ENCODE assay signal across 11 cellular contexts in genomic region chr21:43812139-43812821, GRCh38. TPM values are rescaled to one million over a fixed set of nuclear protein-coding genes. Genes with fewer than 3 reads are reported as not detected.
DNase-seq lines count a peak whose midpoint lies in the region; ATAC-seq and TF ChIP-seq lines count a peak whose summit lies in the region.
"Had no signal": no experiment of that assay in that cellular context is flagged by ENCODE, and none has a peak within 500 bp of the region (broad histone marks: within the 10 kb centered on the region; RNA-seq: fewer than 3 reads in every experiment).

No MANE protein-coding gene starts in this region.

- POLR2A ChIA-PET in PC-3 (lab: Charles Lee; ENCODE audit: unreplicated experiment): interaction anchor here (0.6 kb wide), 1 partner anchor 485 kb away, joined by 3 read pairs; no protein-coding TSS in a partner anchor
- POLR2A ChIA-PET in CD4-positive, alpha-beta memory T cell (lab: Charles Lee; ENCODE audit: partially characterized antibody): no interaction called here

- TF ChIP-seq CTCF in heart right ventricle (IDR thresholded peaks at IDR 0.05) (no peak), PC-3 (conservative IDR thresholded peaks at IDR 0.05; ENCODE audit: low read depth, low read length) (no peak), foreskin keratinocyte (conservative IDR thresholded peaks at IDR 0.05) (peak; percentile 15)

- no peak overlapping the region for H3K4me3 Mint-ChIP-seq in CD4-positive, alpha-beta memory T cell

- no peaks in the 10 kb centered on the region for H3K9me3 Mint-ChIP-seq in CD4-positive, alpha-beta memory T cell

- H2AFZ ChIP-seq in PC-3 (ENCODE audit: low read length): no peak overlapping the region

- H3K79me2 ChIP-seq in PC-3 (ENCODE audit: low read length): no peaks in the 10 kb centered on the region

- H3K4me3 ChIP-seq in heart right ventricle (peak overlapping the region in 6 of 10 donors; percentile 15 to 47 (median 22)), PC-3 (ENCODE audit: low read length) (0 out of 2 replicates have a peak overlapping the region, but pooled peaks have one; percentile 14)
- H3K4me3 ChIP-seq in CD4-positive, alpha-beta memory T cell (ENCODE audit: low read length in 2 of 2): no peak overlapping the region

- peaks cover 6 to 10% (median 7%) of the 10 kb centered on the region in 4 donors for H3K4me1 Mint-ChIP-seq in CD4-positive, alpha-beta memory T cell

- H3K36me3 Mint-ChIP-seq in CD4-positive, alpha-beta memory T cell: no peaks in the 10 kb centered on the region

- peaks cover 0 to 2% of the 10 kb centered on the region in 2 donors for H3K27me3 Mint-ChIP-seq in CD4-positive, alpha-beta memory T cell

- BruUV-seq in PC-3 (replicated peaks; lab: Mats Ljungman, UMichigan): no TSS peak

- no peaks in the 10 kb centered on the region for H3K27me3 ChIP-seq in heart right ventricle
- no peaks in the 10 kb centered on the region for H3K27me3 ChIP-seq in PC-3 (ENCODE audit: low read length)
- no peaks in the 10 kb centered on the region for H3K27me3 ChIP-seq in foreskin keratinocyte
- H3K27me3 ChIP-seq in CD4-positive, alpha-beta memory T cell (ENCODE audit: insufficient read depth, low read length): no peaks in the 10 kb centered on the region
- H3K27me3 ChIP-seq: pancreas had no signal

- H3K9ac ChIP-seq in PC-3 (ENCODE audit: low read length): no peak overlapping the region

- peak in 2 of 8 donors; percentile 8 to 18 for ATAC-seq in heart right ventricle
- 0 out of 2 replicates have a peak, but pooled peaks have one; percentile 8 for ATAC-seq in PC-3
- peak; percentile 70 for ATAC-seq in foreskin keratinocyte
- no peak for ATAC-seq in GM21367 (IDR thresholded peaks at IDR 0.05; ENCODE audit: unreplicated experiment)
- ATAC-seq in HG02610 (IDR thresholded peaks at IDR 0.05; ENCODE audit: unreplicated experiment): no peak

- peak overlapping the region; percentile 46 for H3K4me2 ChIP-seq in PC-3 (ENCODE audit: low read length)

- H3K27ac ChIP-seq in heart right ventricle (peak overlapping the region in 1 of 10 donors; percentile 55), PC-3 (ENCODE audit: low read length) (no peak overlapping the region), foreskin keratinocyte (no peak overlapping the region)
- no peak overlapping the region for H3K27ac ChIP-seq in CD4-positive, alpha-beta memory T cell (ENCODE audit: low read depth, low read length)
- H3K27ac ChIP-seq: pancreas had no signal

- H3F3A ChIP-seq in PC-3 (ENCODE audit: low read length, unreplicated experiment): no peaks in the 10 kb centered on the region

- intact Hi-C loops in heart right ventricle (cut with DNase I) (loop anchor here in 9 of 10 donors (5.0 to 10.0 kb wide), 7 partner anchors 45 to 243 kb away; partner anchors contain the start of gene AGPAT3 (in 1 of the 9)), cardiac septum (cut with DNase I) (no loop called here), PC-3 (cut with micrococcal nuclease) (loop anchor here (5.0 kb wide), 3 partner anchors 55 to 125 kb away; partner anchors contain the start of gene AGPAT3)
- intact Hi-C loops in CD4-positive, alpha-beta memory T cell (cut with micrococcal nuclease): no loop called here

- CTCF ChIA-PET in PC-3 (lab: Charles Lee): interaction anchor here (0.5 kb wide), 1 partner anchor 109 kb away, joined by 3 read pairs; no protein-coding TSS in a partner anchor
- CTCF ChIA-PET in CD4-positive, alpha-beta memory T cell (lab: Charles Lee; ENCODE audit: partially characterized antibody): interaction anchor here (1.6 to 7.2 kb wide), 5 partner anchors 11 to 164 kb away, joined by 5 to 68 read pairs (median 9); no protein-coding TSS in a partner anchor

- DNase-seq in heart right ventricle: no peak
- DNase-seq in cardiac septum (ENCODE audit: low spot score): no peak
- no peak for DNase-seq in PC-3
- DNase-seq in foreskin keratinocyte: peak; percentile 64 to 79
- DNase-seq in ureter (ENCODE audit: low spot score): peak; percentile 68
- DNase-seq in CD4-positive, alpha-beta memory T cell: no peak
- DNase-seq: glutamatergic neuron; stimulated activated naive CD4-positive, alpha-beta T cell had no signal

- no peaks in the 10 kb centered on the region for H3K9me2 ChIP-seq in PC-3 (replicated peaks; ENCODE audit: low read length)

- H4K20me1 ChIP-seq in PC-3 (ENCODE audit: low read length): no peaks in the 10 kb centered on the region

- H3K9me3 ChIP-seq in heart right ventricle (no peaks in the 10 kb centered on the region), PC-3 (ENCODE audit: low read length) (no peaks in the 10 kb centered on the region)
- no peaks in the 10 kb centered on the region for H3K9me3 ChIP-seq in CD4-positive, alpha-beta memory T cell (ENCODE audit: control insufficient read depth in 1 of 2, low read length in 2 of 2)
- H3K9me3 ChIP-seq: pancreas had no signal

- H3K36me3 ChIP-seq in heart right ventricle (no peaks in the 10 kb centered on the region), PC-3 (ENCODE audit: low read depth, low read length) (no peaks in the 10 kb centered on the region)
- H3K36me3 ChIP-seq in CD4-positive, alpha-beta memory T cell (ENCODE audit: insufficient read depth, low read length): no peaks in the 10 kb centered on the region
- H3K36me3 ChIP-seq: pancreas had no signal

- 62 to 68% methylated on average over 27 of the region's 27 CpGs for whole genome bisulfite sequencing in heart right ventricle, 2 donors

- H3K4me1 ChIP-seq in heart right ventricle (peaks cover 3 to 25% (median 12%) of the 10 kb centered on the region in 9 donors), PC-3 (ENCODE audit: insufficient read depth, low read length) (peaks cover 19% of the 10 kb centered on the region), foreskin keratinocyte (peaks cover 11% of the 10 kb centered on the region)
- H3K4me1 ChIP-seq in CD4-positive, alpha-beta memory T cell (ENCODE audit: insufficient read depth, low read length): peaks cover 8% of the 10 kb centered on the region

- no peak overlapping the region for H3K27ac Mint-ChIP-seq in CD4-positive, alpha-beta memory T cell

RNA-seq across cellular contexts. Expression of gene RRP1, which starts 22.9 kb away (rescaled TPM):
- total RNA-seq in heart right ventricle (10 to 100 TPM in 3 of 10 donors, 1 to 10 TPM in 7; 6.3 to 13.9 (median 9.3) TPM), cardiac septum (10.3 TPM), PC-3 (2014; rRNA removed) (76.4 and 96.6 TPM in 2 replicates), foreskin keratinocyte (26.5 and 28.0 TPM in 2 replicates), ureter (32.0 TPM)
- polyA plus RNA-seq in heart right ventricle (10 to 100 TPM in 1 of 2 donors, 1 to 10 TPM in 1; 7.2 to 10.7 TPM), foreskin keratinocyte (31.8 and 37.0 TPM in 2 replicates)
- 10 to 100 TPM; 25.4 to 27.7 TPM for total RNA-seq in CD4-positive, alpha-beta memory T cell
- 10 to 100 TPM; 13.5 to 22.2 TPM for polyA plus RNA-seq in CD4-positive, alpha-beta memory T cell

RNA-seq across cellular contexts. Expression of gene CSTB, which starts 36.2 kb away (rescaled TPM):
- total RNA-seq in heart right ventricle (10 to 100 TPM; 33.0 to 50.2 (median 39.2) TPM), cardiac septum (34.6 TPM), PC-3 (2014; rRNA removed) (99.2 and 151 TPM in 2 replicates), foreskin keratinocyte (49.5 and 63.0 TPM in 2 replicates), ureter (181 TPM)
- polyA plus RNA-seq in heart right ventricle (10 to 100 TPM; 44.4 to 61.2 TPM), foreskin keratinocyte (123 and 183 TPM in 2 replicates)
- 10 to 100 TPM; 46.0 to 48.8 TPM for total RNA-seq in CD4-positive, alpha-beta memory T cell
- polyA plus RNA-seq in CD4-positive, alpha-beta memory T cell: 10 to 100 TPM; 68.4 to 97.0 TPM

RNA-seq across cellular contexts. Expression of gene AGPAT3, which starts 52.7 kb away (rescaled TPM):
- total RNA-seq in heart right ventricle (100 to 1,000 TPM in 1 of 10 donors, 10 to 100 TPM in 9; 54.6 to 110 (median 66.5) TPM), cardiac septum (51.5 TPM), PC-3 (2014; rRNA removed) (76.1 and 91.9 TPM in 2 replicates), foreskin keratinocyte (40.3 and 41.6 TPM in 2 replicates), ureter (84.7 TPM)
- polyA plus RNA-seq in heart right ventricle (10 to 100 TPM; 19.7 to 20.7 TPM), foreskin keratinocyte (18.6 and 21.0 TPM in 2 replicates)
- 10 to 100 TPM; 72.4 to 76.7 TPM for total RNA-seq in CD4-positive, alpha-beta memory T cell
- 10 to 100 TPM; 16.0 to 21.0 TPM for polyA plus RNA-seq in CD4-positive, alpha-beta memory T cell

Comparison
In these comparisons a context has a peak if more than half of its experiments do, and no peak if none do; other contexts are left out.
1. intact Hi-C loops: an anchor here in heart right ventricle (5.0 to 10.0 kb wide) and PC-3 (5.0 kb wide); none called in cardiac septum and CD4-positive, alpha-beta memory T cell.
2. ATAC-seq: peak in PC-3 (single experiment) and foreskin keratinocyte (single experiment); none in GM21367 (single experiment) and HG02610 (single experiment).
3. DNase-seq: peak in foreskin keratinocyte (2 of 2) and ureter (single experiment); none in heart right ventricle (0 of 2), cardiac septum (single experiment), PC-3 (single experiment) and CD4-positive, alpha-beta memory T cell (0 of 5).
4. H3K4me3 ChIP-seq: peak in heart right ventricle (6 of 10) and PC-3 (single experiment); none in CD4-positive, alpha-beta memory T cell (0 of 2).